9 cellular contexts compared by ENCODE assay signal in the genomic region with DNA sequence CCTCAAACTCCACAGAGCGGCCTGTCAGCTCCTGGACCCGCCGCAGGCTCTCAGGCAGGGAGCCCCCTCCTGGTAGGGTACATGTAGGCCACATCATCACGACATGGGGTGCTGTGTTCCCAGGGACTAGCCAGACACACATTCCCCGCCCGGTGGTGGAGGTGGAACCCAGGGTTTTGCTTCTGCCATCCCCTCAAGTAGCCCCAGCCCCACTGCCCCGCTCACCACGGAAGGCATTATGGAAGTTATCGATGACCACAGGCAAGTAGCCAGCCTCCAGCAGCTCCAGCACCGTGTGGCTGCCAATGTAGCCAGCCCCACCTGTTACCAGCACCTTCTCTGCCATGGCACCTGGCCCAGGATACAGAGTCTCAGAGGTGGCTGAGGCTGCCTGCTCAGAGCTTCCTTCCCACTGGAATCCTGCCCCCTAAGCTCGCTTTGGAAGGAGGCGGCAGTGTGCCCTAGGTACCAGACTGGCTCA. TPM values are rescaled to one million over a fixed set of nuclear protein-coding genes. Genes with fewer than 3 reads are reported as not detected.
DNase-seq lines count a peak whose midpoint lies in the region; ATAC-seq and TF ChIP-seq lines count a peak whose summit lies in the region.
"Had no signal": no experiment of that assay in that cellular context is flagged by ENCODE, and none has a peak within 500 bp of the region (broad histone marks: within the 10 kb centered on the region; RNA-seq: fewer than 3 reads in every experiment).

No MANE protein-coding gene starts in this region.

- H3K4me3 Mint-ChIP-seq in activated CD4-positive, alpha-beta T cell treated with anti-CD3 and anti-CD28 coated beads, Interleukin-2, amount 10 ng/mL, durations not matched to agents 24 days and 14 days, result peak overlapping the region; percentile 92
- H3K4me3 Mint-ChIP-seq in activated T-cell treated with anti-CD3 and anti-CD28 coated beads, Interleukin-2, amount 50 U/mL, for 72 hours, result peak overlapping the region; percentile 89 to 94
- peak overlapping the region in 3 of 5 donors; percentile 92 to 94 (median 92) for H3K4me3 Mint-ChIP-seq in immature natural killer cell
- peak overlapping the region in 1 of 2 donors; percentile 95 for H3K4me3 Mint-ChIP-seq in stimulated activated naive B cell treated with anti-CD40 and anti-IgM and Interleukin-4, amounts not matched to agents 10 μg/mL and 1 μg/mL and 100 μg/mL, for 72 hours

- no peak for TF ChIP-seq CTCF in BE2C (IDR thresholded peaks at IDR 0.05; ENCODE audit: low read depth, low read length)

- H3K4me1 ChIP-seq in BE2C, result no peaks in the 10 kb centered on the region

- H3K27me3 ChIP-seq in BE2C, result no peaks in the 10 kb centered on the region

- H3K9me3 Mint-ChIP-seq in activated CD4-positive, alpha-beta T cell treated with anti-CD3 and anti-CD28 coated beads, Interleukin-2, amount 10 ng/mL, durations not matched to agents 24 days and 14 days, result no peaks in the 10 kb centered on the region
- no peaks in the 10 kb centered on the region for H3K9me3 Mint-ChIP-seq in activated T-cell treated with anti-CD3 and anti-CD28 coated beads, Interleukin-2, amount 50 U/mL, for 72 hours
- no peaks in the 10 kb centered on the region for H3K9me3 Mint-ChIP-seq in immature natural killer cell
- no peaks in the 10 kb centered on the region for H3K9me3 Mint-ChIP-seq in stimulated activated naive B cell treated with anti-CD40 and anti-IgM and Interleukin-4, amounts not matched to agents 10 μg/mL and 1 μg/mL and 100 μg/mL, for 72 hours

- peak; percentile 71 for DNase-seq in activated CD4-positive, alpha-beta T cell treated with anti-CD3 and anti-CD28 coated beads, Interleukin-2, amount 10 ng/mL, durations not matched to agents 24 days and 14 days
- DNase-seq in activated CD4-positive, alpha-beta T cell treated with anti-CD3 and anti-CD28 coated beads for 4 hours, result no peak
- peak in 1 of 2 donors; percentile 32 for DNase-seq in activated T-cell treated with anti-CD3 and anti-CD28 coated beads, Interleukin-2, amount 50 U/mL, for 72 hours
- DNase-seq in immature natural killer cell (no peak), BE2C (no peak), SK-N-DZ (ENCODE audit: low spot score) (no peak), NCI-H2171 (lab: John Stamatoyannopoulos, UW) (no peak)
- DNase-seq in stimulated activated naive B cell treated with anti-CD40 and anti-IgM and Interleukin-4, amounts not matched to agents 10 μg/mL and 1 μg/mL and 100 μg/mL, for 72 hours, result no peak
- DNase-seq: NCI-H1436 treated with DMSO at 0.1 percent for 48 hours had no signal

- intact Hi-C loops in activated CD4-positive, alpha-beta T cell treated with anti-CD3 and anti-CD28 coated beads, Interleukin-2, amount 10 ng/mL, durations not matched to agents 24 days and 14 days (cut with micrococcal nuclease), result no loop called here

- no peaks in the 10 kb centered on the region for H3K9me3 ChIP-seq in BE2C

- H3K27ac Mint-ChIP-seq in activated CD4-positive, alpha-beta T cell treated with anti-CD3 and anti-CD28 coated beads, Interleukin-2, amount 10 ng/mL, durations not matched to agents 24 days and 14 days, result no peak overlapping the region
- peak overlapping the region; percentile 42 for H3K27ac Mint-ChIP-seq in activated T-cell treated with anti-CD3 and anti-CD28 coated beads, Interleukin-2, amount 50 U/mL, for 72 hours
- H3K27ac Mint-ChIP-seq in immature natural killer cell, result peak overlapping the region; percentile 14 to 94 (median 68)
- H3K27ac Mint-ChIP-seq in stimulated activated naive B cell treated with anti-CD40 and anti-IgM and Interleukin-4, amounts not matched to agents 10 μg/mL and 1 μg/mL and 100 μg/mL, for 72 hours, result peak overlapping the region; percentile 56

- H3K4me1 Mint-ChIP-seq in activated CD4-positive, alpha-beta T cell treated with anti-CD3 and anti-CD28 coated beads, Interleukin-2, amount 10 ng/mL, durations not matched to agents 24 days and 14 days, result peaks cover 16% of the 10 kb centered on the region
- H3K4me1 Mint-ChIP-seq in activated T-cell treated with anti-CD3 and anti-CD28 coated beads, Interleukin-2, amount 50 U/mL, for 72 hours (ENCODE audit: low read depth), result peaks cover 16% of the 10 kb centered on the region
- H3K4me1 Mint-ChIP-seq in immature natural killer cell, result peaks cover 21 to 23% of the 10 kb centered on the region in 2 donors
- peaks cover 17 to 39% of the 10 kb centered on the region in 2 donors for H3K4me1 Mint-ChIP-seq in stimulated activated naive B cell treated with anti-CD40 and anti-IgM and Interleukin-4, amounts not matched to agents 10 μg/mL and 1 μg/mL and 100 μg/mL, for 72 hours

- no peak overlapping the region for H3K4me3 ChIP-seq in BE2C (ENCODE audit: low read depth, low read length)

- H3K36me3 ChIP-seq in BE2C, result no peaks in the 10 kb centered on the region

- no peak for ATAC-seq in activated T-cell treated with anti-CD3 and anti-CD28 coated beads, Interleukin-2, amount 50 U/mL, for 72 hours (replicated peaks in 1 of 2)
- ATAC-seq in stimulated activated naive B cell treated with anti-CD40 and anti-IgM and Interleukin-4, amounts not matched to agents 10 μg/mL and 1 μg/mL and 100 μg/mL, for 72 hours (replicated peaks), result no peak

- no peaks in the 10 kb centered on the region for H3K27me3 Mint-ChIP-seq in activated CD4-positive, alpha-beta T cell treated with anti-CD3 and anti-CD28 coated beads, Interleukin-2, amount 10 ng/mL, durations not matched to agents 24 days and 14 days
- no peaks in the 10 kb centered on the region for H3K27me3 Mint-ChIP-seq in activated T-cell treated with anti-CD3 and anti-CD28 coated beads, Interleukin-2, amount 50 U/mL, for 72 hours (ENCODE audit: low read depth)
- peaks cover 2 to 7% (median 5%) of the 10 kb centered on the region in 3 donors for H3K27me3 Mint-ChIP-seq in immature natural killer cell (ENCODE audit: low read depth in 3 of 3)
- no peaks in the 10 kb centered on the region for H3K27me3 Mint-ChIP-seq in stimulated activated naive B cell treated with anti-CD40 and anti-IgM and Interleukin-4, amounts not matched to agents 10 μg/mL and 1 μg/mL and 100 μg/mL, for 72 hours

- H3K36me3 Mint-ChIP-seq in activated CD4-positive, alpha-beta T cell treated with anti-CD3 and anti-CD28 coated beads, Interleukin-2, amount 10 ng/mL, durations not matched to agents 24 days and 14 days (ENCODE audit: low read depth), result peaks cover 30% of the 10 kb centered on the region
- peaks cover 0 to 3% of the 10 kb centered on the region in 2 donors for H3K36me3 Mint-ChIP-seq in activated T-cell treated with anti-CD3 and anti-CD28 coated beads, Interleukin-2, amount 50 U/mL, for 72 hours (ENCODE audit: insufficient read depth in 2 of 2)
- no peaks in the 10 kb centered on the region for H3K36me3 Mint-ChIP-seq in immature natural killer cell
- peaks cover 24 to 39% of the 10 kb centered on the region in 2 donors for H3K36me3 Mint-ChIP-seq in stimulated activated naive B cell treated with anti-CD40 and anti-IgM and Interleukin-4, amounts not matched to agents 10 μg/mL and 1 μg/mL and 100 μg/mL, for 72 hours

RNA-seq across cellular contexts. Expression of a gene that starts 1.9 kb away (rescaled TPM):
- 66.3 and 73.5 TPM in 2 replicates for total RNA-seq in activated CD4-positive, alpha-beta T cell treated with anti-CD3 and anti-CD28 coated beads, Interleukin-2, amount 10 ng/mL, durations not matched to agents 24 days and 14 days
- total RNA-seq in activated T-cell treated with anti-CD3 and anti-CD28 coated beads, Interleukin-2, amount 50 U/mL, for 72 hours, result 10 to 100 TPM; 26.8 to 30.7 TPM
- 10 to 100 TPM; 31.2 to 52.9 (median 39.9) TPM for polyA plus RNA-seq in immature natural killer cell
- 13.7 TPM for polyA plus RNA-seq in BE2C (2012; ENCODE audit: insufficient read depth, insufficient read length, low read depth)
- polyA plus RNA-seq in SK-N-DZ (2014; cell fraction: cytosol; rRNA removed), result 36.4 and 42.1 TPM in 2 replicates
- polyA plus RNA-seq in SK-N-DZ (2014; cell fraction: nucleus; rRNA removed), result 63.3 TPM in 2 replicates

RNA-seq across cellular contexts. Expression of a gene that starts 7.8 kb away (rescaled TPM):
- total RNA-seq in activated CD4-positive, alpha-beta T cell treated with anti-CD3 and anti-CD28 coated beads, Interleukin-2, amount 10 ng/mL, durations not matched to agents 24 days and 14 days, result 86.2 and 92.4 TPM in 2 replicates
- 10 to 100 TPM; 63.4 to 71.5 TPM for total RNA-seq in activated T-cell treated with anti-CD3 and anti-CD28 coated beads, Interleukin-2, amount 50 U/mL, for 72 hours
- 100 to 1,000 TPM in 2 of 3 donors, 10 to 100 TPM in 1; 91.9 to 142 (median 117) TPM for polyA plus RNA-seq in immature natural killer cell
- 104 TPM for polyA plus RNA-seq in BE2C (2012; ENCODE audit: insufficient read depth, insufficient read length, low read depth)
- polyA plus RNA-seq in SK-N-DZ (2014; cell fraction: cytosol; rRNA removed), result 75.8 and 76.5 TPM in 2 replicates
- 95.2 and 101 TPM in 2 replicates for polyA plus RNA-seq in SK-N-DZ (2014; cell fraction: nucleus; rRNA removed)

RNA-seq across cellular contexts. Expression of a gene that starts 20.5 kb away (rescaled TPM):
- 83.0 and 88.6 TPM in 2 replicates for total RNA-seq in activated CD4-positive, alpha-beta T cell treated with anti-CD3 and anti-CD28 coated beads, Interleukin-2, amount 10 ng/mL, durations not matched to agents 24 days and 14 days
- total RNA-seq in activated T-cell treated with anti-CD3 and anti-CD28 coated beads, Interleukin-2, amount 50 U/mL, for 72 hours, result 100 to 1,000 TPM in 1 of 2 donors, 10 to 100 TPM in 1; 83.2 to 107 TPM
- polyA plus RNA-seq in immature natural killer cell, result 10 to 100 TPM; 62.5 to 89.2 (median 82.4) TPM
- polyA plus RNA-seq in BE2C (2012; ENCODE audit: insufficient read depth, insufficient read length, low read depth), result 34.7 TPM
- polyA plus RNA-seq in SK-N-DZ (2014; cell fraction: cytosol; rRNA removed), result 71.0 and 87.6 TPM in 2 replicates
- polyA plus RNA-seq in SK-N-DZ (2014; cell fraction: nucleus; rRNA removed), result 45.2 and 47.9 TPM in 2 replicates

RNA-seq across cellular contexts. Expression of a gene that starts 26.5 kb away (rescaled TPM):
- 20.4 and 20.7 TPM in 2 replicates for total RNA-seq in activated CD4-positive, alpha-beta T cell treated with anti-CD3 and anti-CD28 coated beads, Interleukin-2, amount 10 ng/mL, durations not matched to agents 24 days and 14 days
- total RNA-seq in activated T-cell treated with anti-CD3 and anti-CD28 coated beads, Interleukin-2, amount 50 U/mL, for 72 hours, result 10 to 100 TPM; 44.1 to 47.4 TPM
- polyA plus RNA-seq in immature natural killer cell, result 10 to 100 TPM; 32.8 to 57.9 (median 36.2) TPM
- 7.5 TPM for polyA plus RNA-seq in BE2C (2012; ENCODE audit: insufficient read depth, insufficient read length, low read depth)
- 13.1 and 17.3 TPM in 2 replicates for polyA plus RNA-seq in SK-N-DZ (2014; cell fraction: cytosol; rRNA removed)
- polyA plus RNA-seq in SK-N-DZ (2014; cell fraction: nucleus; rRNA removed), result 9.5 and 13.6 TPM in 2 replicates

RNA-seq across cellular contexts. Expression of a gene that starts 55.4 kb away (rescaled TPM):
- total RNA-seq in activated CD4-positive, alpha-beta T cell treated with anti-CD3 and anti-CD28 coated beads, Interleukin-2, amount 10 ng/mL, durations not matched to agents 24 days and 14 days, result 51.9 and 54.3 TPM in 2 replicates
- total RNA-seq in activated T-cell treated with anti-CD3 and anti-CD28 coated beads, Interleukin-2, amount 50 U/mL, for 72 hours, result 10 to 100 TPM; 32.4 to 34.1 TPM
- polyA plus RNA-seq in immature natural killer cell, result 10 to 100 TPM; 16.4 to 30.3 (median 19.1) TPM
- 22.1 TPM for polyA plus RNA-seq in BE2C (2012; ENCODE audit: insufficient read depth, insufficient read length, low read depth)
- 23.4 and 25.5 TPM in 2 replicates for polyA plus RNA-seq in SK-N-DZ (2014; cell fraction: cytosol; rRNA removed)
- polyA plus RNA-seq in SK-N-DZ (2014; cell fraction: nucleus; rRNA removed), result 17.1 and 22.4 TPM in 2 replicates
